Comparison of ENCODE assay signal across 31 cellular contexts in the genomic region with DNA sequence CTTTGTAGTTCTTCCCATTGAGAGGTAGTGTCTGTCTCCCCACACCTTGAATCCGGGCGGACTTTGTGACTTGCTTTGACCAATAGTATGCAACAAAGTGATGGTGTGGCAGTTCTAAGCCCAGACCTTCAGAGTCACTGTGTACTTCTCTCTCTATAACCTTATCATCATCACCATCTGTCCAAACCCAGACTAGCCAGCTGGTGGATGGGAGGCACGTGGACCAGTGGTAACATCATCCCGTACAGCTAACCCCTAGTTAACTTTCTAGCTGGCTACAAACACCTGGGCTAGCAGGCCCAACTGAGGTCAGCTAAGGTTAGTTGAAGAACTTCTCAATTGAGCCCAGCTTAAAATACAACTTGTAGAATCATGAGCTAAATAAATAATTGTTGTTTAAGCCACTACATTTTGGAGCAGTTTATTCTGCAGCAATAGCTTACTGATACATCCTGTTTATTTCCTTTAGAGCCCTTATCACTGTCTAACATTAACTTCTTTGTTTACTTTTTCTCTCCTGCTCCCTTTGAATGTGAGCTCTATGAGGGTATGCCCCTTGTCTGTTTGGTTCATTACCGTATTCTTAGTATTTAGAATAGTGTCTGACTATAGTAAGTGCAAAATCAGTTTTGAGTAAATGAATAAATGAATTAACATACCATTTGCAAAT. TPM values are rescaled to one million over a fixed set of nuclear protein-coding genes. Genes with fewer than 3 reads are reported as not detected.
DNase-seq lines count a peak whose midpoint lies in the region; ATAC-seq, FAIRE-seq and TF ChIP-seq lines count a peak whose summit lies in the region.
"Had no signal": no experiment of that assay in that cellular context is flagged by ENCODE, and none has a peak within 500 bp of the region (broad histone marks: within the 10 kb centered on the region; RNA-seq: fewer than 3 reads in every experiment).

No MANE protein-coding gene starts in this region.

- no peaks in the 10 kb centered on the region for H3K36me3 ChIP-seq in HepG2 (replicated peaks in 1 of 2; ENCODE audit: control insufficient read depth in 1 of 2, insufficient read depth in 2 of 2, low read length in 2 of 2)
- no peaks in the 10 kb centered on the region for H3K36me3 ChIP-seq in right lobe of liver
- no peaks in the 10 kb centered on the region for H3K36me3 ChIP-seq in small intestine (ENCODE audit: control insufficient read depth in 2 of 2, insufficient read depth in 2 of 2, low read length in 2 of 2)

- ATAC-seq in HepG2 (no peak), right lobe of liver (no peak), HG02759 (IDR thresholded peaks at IDR 0.05; ENCODE audit: unreplicated experiment) (no peak), HG02763 (IDR thresholded peaks at IDR 0.05; ENCODE audit: unreplicated experiment) (no peak)
- ATAC-seq: CD8-positive, alpha-beta T cell; PC-3; SK-N-SH treated with all-trans-retinoic acid at 6 μM for 48 hours; T-cell had no signal

- TF ChIP-seq POLR2A in HepG2 (IDR thresholded peaks at IDR 0.05; ENCODE audit: insufficient read depth in 1 of 2, low read depth in 2 of 2, low read length in 2 of 2) (no peak), right lobe of liver (IDR thresholded peaks at IDR 0.05) (no peak)

- no peak for TF ChIP-seq RAD21 in HepG2 (CRISPR knock-in tag; IDR thresholded peaks at IDR 0.05)

- H3K79me2 ChIP-seq in HepG2 (ENCODE audit: insufficient read depth, low read length) = no peaks in the 10 kb centered on the region

- H3K9me3 Mint-ChIP-seq in endothelial cell (ENCODE audit: unreplicated experiment) = no peaks in the 10 kb centered on the region
- H3K9me3 Mint-ChIP-seq: T-helper 2 cell treated with Interferon-gamma antibody and Interleukin-4, amounts not matched to agents 5 μg/mL and 100 μg/mL, for 36 hours had no signal

- no peak overlapping the region for H3K4me3 ChIP-seq in HepG2 (replicated peaks in 1 of 3; ENCODE audit: insufficient read depth in 1 of 3, low read depth in 2 of 3, low read length in 3 of 3)
- no peak overlapping the region for H3K4me3 ChIP-seq in right lobe of liver
- no peak overlapping the region for H3K4me3 ChIP-seq in small intestine (ENCODE audit: low read depth in 1 of 2, low read length in 2 of 2)

- no peak for TF ChIP-seq CTCF in HepG2 (CRISPR knock-in tag; IDR thresholded peaks at IDR 0.05)
- no peak for TF ChIP-seq CTCF in right lobe of liver (IDR thresholded peaks at IDR 0.05)
- no peak for TF ChIP-seq CTCF in endothelial cell (IDR thresholded peaks at IDR 0.05; ENCODE audit: unreplicated experiment)

- no peaks in the 10 kb centered on the region for H3K27me3 Mint-ChIP-seq in endothelial cell (ENCODE audit: unreplicated experiment)

- peak overlapping the region; percentile 33 for H3K27ac Mint-ChIP-seq in endothelial cell (ENCODE audit: unreplicated experiment)
- H3K27ac Mint-ChIP-seq: CD8-positive, alpha-beta T cell; T-cell; T-helper 2 cell treated with Interferon-gamma antibody and Interleukin-4, amounts not matched to agents 5 μg/mL and 100 μg/mL, for 36 hours had no signal

- H3K4me1 Mint-ChIP-seq in endothelial cell (ENCODE audit: unreplicated experiment) = peaks cover 42% of the 10 kb centered on the region

- in situ Hi-C loops in HepG2 (cut with HindIII; ENCODE audit: extremely low pct_ligation_motif_present, low pct_unique_long_range_greater_than_20kb) = no loop called here

- H3K36me3 Mint-ChIP-seq in endothelial cell (ENCODE audit: low read depth, unreplicated experiment) = no peaks in the 10 kb centered on the region
- H3K36me3 Mint-ChIP-seq: CD8-positive, alpha-beta T cell; T-cell had no signal

- H3K4me3 Mint-ChIP-seq in endothelial cell (ENCODE audit: unreplicated experiment) = no peak overlapping the region
- H3K4me3 Mint-ChIP-seq: CD8-positive, alpha-beta T cell; T-cell; T-helper 2 cell treated with Interferon-gamma antibody and Interleukin-4, amounts not matched to agents 5 μg/mL and 100 μg/mL, for 36 hours had no signal

- 30% methylated on average over 5 of the region's 5 CpGs for WGBS in HepG2 (ENCODE audit: low lambda C conversion rate)
- 88% methylated on average over 5 of the region's 5 CpGs for WGBS in right lobe of liver (ENCODE audit: insufficient coverage, low coverage, low lambda C conversion rate, missing lambda C conversion rate)
- 69 to 81% (median 77%) methylated on average over 5 of the region's 5 CpGs for WGBS in small intestine, 3 donors

- H3K4me2 ChIP-seq in HepG2 (ENCODE audit: low read depth, low read length) = no peak overlapping the region

- H2AFZ ChIP-seq in HepG2 (ENCODE audit: low read length) = no peak overlapping the region

- intact Hi-C loops in HepG2 (cut with micrococcal nuclease; ENCODE audit: unreplicated experiment) (no loop called here), right lobe of liver (cut with DNase I) (no loop called here)

- H3K27ac ChIP-seq in HepG2 (ENCODE audit: extremely low read length, insufficient read depth, low read length) (no peak overlapping the region), right lobe of liver (no peak overlapping the region), small intestine (ENCODE audit: low read depth in 1 of 2, low read length in 1 of 2) (peak overlapping the region in 1 of 2 donors; percentile 14)
- H3K27ac ChIP-seq: HL-60 had no signal

- POLR2A ChIA-PET in HepG2 (lab: Yijun Ruan, JAX) = no interaction called here

- DNase-seq in HepG2 (ENCODE audit: low spot score) = no peak
- no peak for DNase-seq in right lobe of liver
- peak; percentile 16 for DNase-seq in OCI-M1 (lab: John Stamatoyannopoulos, UW)
- peak; percentile 20 for DNase-seq in endothelial cell (ENCODE audit: low spot score)
- no peak for DNase-seq in stimulated activated CD4-positive, alpha-beta T cell treated with anti-CD3 and anti-CD28 coated beads, Interleukin-12 subunit alpha, Interleukin-12 subunit beta, amount 100 ng/mL, for 4 hours
- no peak for DNase-seq in small intestine
- DNase-seq: AML-193; C1 segment of cervical spinal cord; CD8-positive, alpha-beta T cell; GDM1; KG1; MV-4-11; NCI-H1105 treated with DMSO at 0.1 percent for 48 hours; NCI-H1694; NCI-H2081; NCI-H774; PC-3; SHP77; T-cell had no signal

- no peaks in the 10 kb centered on the region for H4K20me1 ChIP-seq in HepG2 (ENCODE audit: insufficient read depth, low read length)

- H3K4me1 ChIP-seq in HepG2 (ENCODE audit: insufficient read depth, low read length) (peaks cover 14% of the 10 kb centered on the region), right lobe of liver (no peaks in the 10 kb centered on the region), small intestine (ENCODE audit: control insufficient read depth in 2 of 2, insufficient read depth in 1 of 2, low read depth in 1 of 2, low read length in 1 of 2) (no peaks in the 10 kb centered on the region)

- no peak for FAIRE-seq in HepG2 (lab: Jason Lieb, UNC)
- no peak for FAIRE-seq in small intestine (lab: Jason Lieb, UNC)
- FAIRE-seq: GM19239 had no signal

- no peak for TF ChIP-seq EP300 in HepG2 (IDR thresholded peaks at IDR 0.05; ENCODE audit: low read depth in 2 of 2, low read length in 2 of 2)
- no peak for TF ChIP-seq EP300 in HepG2 (CRISPR knock-in tag; IDR thresholded peaks at IDR 0.05; ENCODE audit: borderline replicate concordance)

- H3K27me3 ChIP-seq in HepG2 (ENCODE audit: control insufficient read depth in 1 of 2, insufficient read depth in 2 of 2, low read length in 2 of 2) (peaks cover 0 to 3% of the 10 kb centered on the region in 2 experiments; a peak in 1 of 5 replicates), right lobe of liver (no peaks in the 10 kb centered on the region), small intestine (ENCODE audit: control insufficient read depth in 2 of 2, insufficient read depth in 2 of 2, low read length in 2 of 2) (no peaks in the 10 kb centered on the region)

- H3K9me3 ChIP-seq in HepG2 (ENCODE audit: low read length) (no peaks in the 10 kb centered on the region), right lobe of liver (no peaks in the 10 kb centered on the region), small intestine (ENCODE audit: control insufficient read depth, low read depth) (no peaks in the 10 kb centered on the region)

- H3K9ac ChIP-seq in HepG2 (ENCODE audit: insufficient read depth, low read depth, low read length) = no peak overlapping the region

- CTCF ChIA-PET in HepG2 (lab: Yijun Ruan, JAX; ENCODE audit: low intra/inter-chr PET ratio, low total read pairs) = no interaction called here

- BruUV-seq in HepG2 (replicated peaks; lab: Mats Ljungman, UMichigan) = no TSS peak

RNA-seq across cellular contexts. Expression of a gene that starts 11.5 kb away (rescaled TPM):
- not detected in 2 replicates for total RNA-seq in HepG2 (2016; rRNA removed; fragmentation: Illumina TruSeq; extraction: Trizol)
- total RNA-seq in HepG2 (2016; cell fraction: cytosol; rRNA removed; fragmentation: Illumina TruSeq; extraction: Trizol; ENCODE audit: low read depth) = not detected in 2 replicates
- total RNA-seq in HepG2 (2016; cell fraction: insoluble cytoplasmic fraction; rRNA removed; fragmentation: Illumina TruSeq; extraction: Trizol) = not detected in 2 replicates
- total RNA-seq in HepG2 (2016; cell fraction: membrane; rRNA removed; fragmentation: Illumina TruSeq; extraction: Trizol) = not detected in 2 replicates
- total RNA-seq in HepG2 (2016; cell fraction: nucleus; rRNA removed; fragmentation: Illumina TruSeq; extraction: Trizol) = not detected in 2 replicates
- not detected in 2 replicates for polyA plus RNA-seq in HepG2 (2011; rRNA removed)
- not detected in 2 replicates for polyA plus RNA-seq in HepG2 (2011; cell fraction: cytosol; rRNA removed)
- polyA plus RNA-seq in HepG2 (2011; cell fraction: nucleus; rRNA removed) = not detected in 2 replicates
- polyA plus RNA-seq in HepG2 (2012) = not detected in 2 replicates
- polyA plus RNA-seq in HepG2 (2016; cell fraction: cytosol; fragmentation: Illumina TruSeq; extraction: Trizol; ENCODE audit: low read depth) = not detected in 2 replicates
- polyA plus RNA-seq in HepG2 (2016; cell fraction: insoluble cytoplasmic fraction; fragmentation: Illumina TruSeq; extraction: Trizol; ENCODE audit: low read depth) = not detected in 2 replicates
- polyA plus RNA-seq in HepG2 (2016; cell fraction: membrane; fragmentation: Illumina TruSeq; extraction: Trizol; ENCODE audit: low read depth) = not detected in 2 replicates
- polyA plus RNA-seq in HepG2 (2016; cell fraction: nucleus; fragmentation: Illumina TruSeq; extraction: Trizol; ENCODE audit: insufficient read depth, low read depth) = not detected in 2 replicates
- polyA minus RNA-seq in HepG2 (2011; rRNA and poly(A)+ RNA removed; ENCODE audit: low replicate concordance) = not detected in 2 replicates
- not detected in 2 replicates for polyA minus RNA-seq in HepG2 (2011; cell fraction: cytosol; rRNA and poly(A)+ RNA removed)
- polyA minus RNA-seq in HepG2 (2011; cell fraction: nucleus; rRNA and poly(A)+ RNA removed) = not detected in 2 replicates
- total RNA-seq in right lobe of liver = under 1 TPM in 3 of 6 experiments, not detected in 3; 0.07 to 0.09 (median 0.07) TPM
- total RNA-seq in endothelial cell (ENCODE audit: unreplicated experiment) = not detected
- polyA plus RNA-seq in small intestine = 1 to 10 TPM in 2 of 3 donors, under 1 TPM in 1; 0.22 to 2.7 (median 1.1) TPM
- total RNA-seq: A172, H4, HT-29, NCI-H460, PC-3, RPMI7951 had no signal
- polyA plus RNA-seq: AG04450 had no signal

RNA-seq across cellular contexts. Expression of a gene that starts 32.9 kb away (rescaled TPM):
- total RNA-seq in HepG2 (2016; rRNA removed; fragmentation: Illumina TruSeq; extraction: Trizol) = 16.6 and 27.3 TPM in 2 replicates
- total RNA-seq in HepG2 (2016; cell fraction: cytosol; rRNA removed; fragmentation: Illumina TruSeq; extraction: Trizol; ENCODE audit: low read depth) = 2.6 TPM in 2 replicates
- total RNA-seq in HepG2 (2016; cell fraction: insoluble cytoplasmic fraction; rRNA removed; fragmentation: Illumina TruSeq; extraction: Trizol) = 18.6 and 27.9 TPM in 2 replicates
- total RNA-seq in HepG2 (2016; cell fraction: membrane; rRNA removed; fragmentation: Illumina TruSeq; extraction: Trizol) = 7.0 and 7.7 TPM in 2 replicates
- total RNA-seq in HepG2 (2016; cell fraction: nucleus; rRNA removed; fragmentation: Illumina TruSeq; extraction: Trizol) = 10.3 and 11.4 TPM in 2 replicates
- polyA plus RNA-seq in HepG2 (2011; rRNA removed) = 14.6 and 17.2 TPM in 2 replicates
- 12.9 and 17.7 TPM in 2 replicates for polyA plus RNA-seq in HepG2 (2011; cell fraction: cytosol; rRNA removed)
- polyA plus RNA-seq in HepG2 (2011; cell fraction: nucleus; rRNA removed) = 10.4 and 11.6 TPM in 2 replicates
- polyA plus RNA-seq in HepG2 (2012) = 6.4 and 11.3 TPM in 2 replicates
- 2.7 and 4.1 TPM in 2 replicates for polyA plus RNA-seq in HepG2 (2016; cell fraction: cytosol; fragmentation: Illumina TruSeq; extraction: Trizol; ENCODE audit: low read depth)
- 25.3 and 28.2 TPM in 2 replicates for polyA plus RNA-seq in HepG2 (2016; cell fraction: insoluble cytoplasmic fraction; fragmentation: Illumina TruSeq; extraction: Trizol; ENCODE audit: low read depth)
- 5.7 and 6.5 TPM in 2 replicates for polyA plus RNA-seq in HepG2 (2016; cell fraction: membrane; fragmentation: Illumina TruSeq; extraction: Trizol; ENCODE audit: low read depth)
- polyA plus RNA-seq in HepG2 (2016; cell fraction: nucleus; fragmentation: Illumina TruSeq; extraction: Trizol; ENCODE audit: insufficient read depth, low read depth) = 12.6 and 13.8 TPM in 2 replicates
- polyA minus RNA-seq in HepG2 (2011; rRNA and poly(A)+ RNA removed; ENCODE audit: low replicate concordance) = 7.3 and 7.4 TPM in 2 replicates
- 4.0 and 6.9 TPM in 2 replicates for polyA minus RNA-seq in HepG2 (2011; cell fraction: cytosol; rRNA and poly(A)+ RNA removed)
- 9.0 and 12.6 TPM in 2 replicates for polyA minus RNA-seq in HepG2 (2011; cell fraction: nucleus; rRNA and poly(A)+ RNA removed)
- 10 to 100 TPM in 1 of 6 experiments, 1 to 10 TPM in 5; 2.6 to 12.8 (median 6.0) TPM for total RNA-seq in right lobe of liver
- total RNA-seq in endothelial cell (ENCODE audit: unreplicated experiment) = 19.5 TPM
- polyA plus RNA-seq in small intestine = 1 to 10 TPM; 4.5 to 7.7 (median 5.4) TPM

Comparison
In these comparisons a context has a peak if more than half of its experiments do, and no peak if none do; other contexts are left out.
1. DNase-seq: peak in OCI-M1 (single experiment) and endothelial cell (single experiment); none in HepG2 (single experiment), right lobe of liver (0 of 3), stimulated activated CD4-positive, alpha-beta T cell treated with anti-CD3 and anti-CD28 coated beads, Interleukin-12 subunit alpha, Interleukin-12 subunit beta, amount 100 ng/mL, for 4 hours (single experiment) and small intestine (single experiment).